In genomic region chr6:33391278-33392167, GRCh38 we compare ENCODE assay signal across 1 cellular context.
TF ChIP-seq lines count a peak whose summit lies in the region.

A gene with protein sequence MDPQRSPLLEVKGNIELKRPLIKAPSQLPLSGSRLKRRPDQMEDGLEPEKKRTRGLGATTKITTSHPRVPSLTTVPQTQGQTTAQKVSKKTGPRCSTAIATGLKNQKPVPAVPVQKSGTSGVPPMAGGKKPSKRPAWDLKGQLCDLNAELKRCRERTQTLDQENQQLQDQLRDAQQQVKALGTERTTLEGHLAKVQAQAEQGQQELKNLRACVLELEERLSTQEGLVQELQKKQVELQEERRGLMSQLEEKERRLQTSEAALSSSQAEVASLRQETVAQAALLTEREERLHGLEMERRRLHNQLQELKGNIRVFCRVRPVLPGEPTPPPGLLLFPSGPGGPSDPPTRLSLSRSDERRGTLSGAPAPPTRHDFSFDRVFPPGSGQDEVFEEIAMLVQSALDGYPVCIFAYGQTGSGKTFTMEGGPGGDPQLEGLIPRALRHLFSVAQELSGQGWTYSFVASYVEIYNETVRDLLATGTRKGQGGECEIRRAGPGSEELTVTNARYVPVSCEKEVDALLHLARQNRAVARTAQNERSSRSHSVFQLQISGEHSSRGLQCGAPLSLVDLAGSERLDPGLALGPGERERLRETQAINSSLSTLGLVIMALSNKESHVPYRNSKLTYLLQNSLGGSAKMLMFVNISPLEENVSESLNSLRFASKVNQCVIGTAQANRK (plus strand): TSS chr6:33391823. CDS start chr6:33391986, 163 bp downstream.

TF ChIP-seq in HepG2, 621 proteins besides CTCF, POLR2A, EP300 and RAD21 (continued from another document and continues in another):
- TF ChIP-seq, protein P1, sequence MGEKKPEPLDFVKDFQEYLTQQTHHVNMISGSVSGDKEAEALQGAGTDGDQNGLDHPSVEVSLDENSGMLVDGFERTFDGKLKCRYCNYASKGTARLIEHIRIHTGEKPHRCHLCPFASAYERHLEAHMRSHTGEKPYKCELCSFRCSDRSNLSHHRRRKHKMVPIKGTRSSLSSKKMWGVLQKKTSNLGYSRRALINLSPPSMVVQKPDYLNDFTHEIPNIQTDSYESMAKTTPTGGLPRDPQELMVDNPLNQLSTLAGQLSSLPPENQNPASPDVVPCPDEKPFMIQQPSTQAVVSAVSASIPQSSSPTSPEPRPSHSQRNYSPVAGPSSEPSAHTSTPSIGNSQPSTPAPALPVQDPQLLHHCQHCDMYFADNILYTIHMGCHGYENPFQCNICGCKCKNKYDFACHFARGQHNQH (CRISPR knock-in tag; IDR thresholded peaks at IDR 0.05) = peak; percentile 96
- TF ChIP-seq ZNF607 (CRISPR knock-in tag; IDR thresholded peaks at IDR 0.05; ENCODE audit: borderline replicate concordance) = peak; percentile 28
- TF ChIP-seq ZNF605 (CRISPR knock-in tag; IDR thresholded peaks at IDR 0.05) = peak; percentile 98
- peak; percentile 85; the same call in 1 of the 2 replicates for TF ChIP-seq AHR (CRISPR knock-in tag; IDR thresholded peaks at IDR 0.05)
- TF ChIP-seq STAT6 (CRISPR knock-in tag; IDR thresholded peaks at IDR 0.05; ENCODE audit: borderline replicate concordance) = peak; percentile 98
- peak; percentile 96; the same call in 1 of the 2 replicates for TF ChIP-seq FOXC1 (CRISPR knock-in tag; IDR thresholded peaks at IDR 0.05; ENCODE audit: borderline replicate concordance)
- peak; percentile 72; the same call in 1 of the 2 replicates for TF ChIP-seq ZNF232 (CRISPR knock-in tag; IDR thresholded peaks at IDR 0.05; ENCODE audit: borderline replicate concordance)
- peak; percentile 94; the same call in 1 of the 2 replicates for TF ChIP-seq SAFB2 (CRISPR knock-in tag; IDR thresholded peaks at IDR 0.05; ENCODE audit: borderline replicate concordance, low read depth)
- peak; percentile 96; the same call in 1 of the 2 replicates for TF ChIP-seq ZFP36L1 (CRISPR knock-in tag; IDR thresholded peaks at IDR 0.05)
- no peak; the same call in 1 of the 2 replicates for TF ChIP-seq ZBTB34 (CRISPR knock-in tag; IDR thresholded peaks at IDR 0.05)
- TF ChIP-seq, protein P2, sequence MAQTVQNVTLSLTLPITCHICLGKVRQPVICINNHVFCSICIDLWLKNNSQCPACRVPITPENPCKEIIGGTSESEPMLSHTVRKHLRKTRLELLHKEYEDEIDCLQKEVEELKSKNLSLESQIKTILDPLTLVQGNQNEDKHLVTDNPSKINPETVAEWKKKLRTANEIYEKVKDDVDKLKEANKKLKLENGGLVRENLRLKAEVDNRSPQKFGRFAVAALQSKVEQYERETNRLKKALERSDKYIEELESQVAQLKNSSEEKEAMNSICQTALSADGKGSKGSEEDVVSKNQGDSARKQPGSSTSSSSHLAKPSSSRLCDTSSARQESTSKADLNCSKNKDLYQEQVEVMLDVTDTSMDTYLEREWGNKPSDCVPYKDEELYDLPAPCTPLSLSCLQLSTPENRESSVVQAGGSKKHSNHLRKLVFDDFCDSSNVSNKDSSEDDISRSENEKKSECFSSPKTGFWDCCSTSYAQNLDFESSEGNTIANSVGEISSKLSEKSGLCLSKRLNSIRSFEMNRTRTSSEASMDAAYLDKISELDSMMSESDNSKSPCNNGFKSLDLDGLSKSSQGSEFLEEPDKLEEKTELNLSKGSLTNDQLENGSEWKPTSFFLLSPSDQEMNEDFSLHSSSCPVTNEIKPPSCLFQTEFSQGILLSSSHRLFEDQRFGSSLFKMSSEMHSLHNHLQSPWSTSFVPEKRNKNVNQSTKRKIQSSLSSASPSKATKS (CRISPR knock-in tag; IDR thresholded peaks at IDR 0.05) = peak; percentile 56; the same call in 1 of the 2 replicates
- TF ChIP-seq ETV5 (CRISPR knock-in tag; IDR thresholded peaks at IDR 0.05; ENCODE audit: borderline replicate concordance) = peak; percentile 92
- TF ChIP-seq ZFX (CRISPR knock-in tag; IDR thresholded peaks at IDR 0.05; ENCODE audit: low read depth) = peak; percentile 92
- TF ChIP-seq NFATC3 (CRISPR knock-in tag; IDR thresholded peaks at IDR 0.05) = peak; percentile 82; the same call in 1 of the 2 replicates
- TF ChIP-seq GATA4 (IDR thresholded peaks at IDR 0.05; ENCODE audit: borderline replicate concordance, low read depth) = 0 out of 2 replicates have a peak, but pooled peaks have one; percentile 32
- TF ChIP-seq ZNF18 (CRISPR knock-in tag; IDR thresholded peaks at IDR 0.05; ENCODE audit: insufficient replicate concordance) = peak; percentile 74
- TF ChIP-seq KLF12 (CRISPR knock-in tag; IDR thresholded peaks at IDR 0.05; ENCODE audit: borderline replicate concordance) = peak; percentile 77; the same call in 1 of the 2 replicates
- 0 out of 2 replicates have a peak, but pooled peaks have one; percentile 77 for TF ChIP-seq ZNF510 (CRISPR knock-in tag; IDR thresholded peaks at IDR 0.05; ENCODE audit: low read depth)
- TF ChIP-seq KDM1A (CRISPR knock-in tag; IDR thresholded peaks at IDR 0.05) = no peak
- TF ChIP-seq ZNF331 (CRISPR knock-in tag; IDR thresholded peaks at IDR 0.05) = peak; percentile 89
- peak; percentile 76 for TF ChIP-seq ZNF616 (CRISPR knock-in tag; IDR thresholded peaks at IDR 0.05; ENCODE audit: low read depth)
- TF ChIP-seq, protein P3, sequence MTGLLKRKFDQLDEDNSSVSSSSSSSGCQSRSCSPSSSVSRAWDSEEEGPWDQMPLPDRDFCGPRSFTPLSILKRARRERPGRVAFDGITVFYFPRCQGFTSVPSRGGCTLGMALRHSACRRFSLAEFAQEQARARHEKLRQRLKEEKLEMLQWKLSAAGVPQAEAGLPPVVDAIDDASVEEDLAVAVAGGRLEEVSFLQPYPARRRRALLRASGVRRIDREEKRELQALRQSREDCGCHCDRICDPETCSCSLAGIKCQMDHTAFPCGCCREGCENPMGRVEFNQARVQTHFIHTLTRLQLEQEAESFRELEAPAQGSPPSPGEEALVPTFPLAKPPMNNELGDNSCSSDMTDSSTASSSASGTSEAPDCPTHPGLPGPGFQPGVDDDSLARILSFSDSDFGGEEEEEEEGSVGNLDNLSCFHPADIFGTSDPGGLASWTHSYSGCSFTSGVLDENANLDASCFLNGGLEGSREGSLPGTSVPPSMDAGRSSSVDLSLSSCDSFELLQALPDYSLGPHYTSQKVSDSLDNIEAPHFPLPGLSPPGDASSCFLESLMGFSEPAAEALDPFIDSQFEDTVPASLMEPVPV (CRISPR knock-in tag; IDR thresholded peaks at IDR 0.05) = peak; percentile 99
- TF ChIP-seq ZFP90 (CRISPR knock-in tag; IDR thresholded peaks at IDR 0.05; ENCODE audit: borderline replicate concordance) = peak; percentile 82; the same call in 1 of the 2 replicates
- TF ChIP-seq TFE3 (CRISPR knock-in tag; IDR thresholded peaks at IDR 0.05) = peak; percentile 59
- peak; percentile 98 for TF ChIP-seq CREM (IDR thresholded peaks at IDR 0.05)
- TF ChIP-seq CREM (CRISPR knock-in tag; IDR thresholded peaks at IDR 0.05) = peak; percentile 63; the same call in 1 of the 2 replicates
- no peak; the same call in 1 of the 2 replicates for TF ChIP-seq ZNF44 (CRISPR knock-in tag; IDR thresholded peaks at IDR 0.05)
- peak; percentile 90 for TF ChIP-seq POGZ (CRISPR knock-in tag; IDR thresholded peaks at IDR 0.05)
- peak; percentile 62; the same call in 1 of the 2 replicates for TF ChIP-seq ETV6 (CRISPR knock-in tag; conservative IDR thresholded peaks at IDR 0.05)
- 0 out of 2 replicates have a peak, but pooled peaks have one; percentile 47 for TF ChIP-seq ZNF337 (CRISPR knock-in tag; IDR thresholded peaks at IDR 0.05; ENCODE audit: borderline replicate concordance, low read depth)
- peak; percentile 99 for TF ChIP-seq ATF7-NPFF (CRISPR knock-in tag; IDR thresholded peaks at IDR 0.05; ENCODE audit: low read depth)
- TF ChIP-seq MLX (CRISPR knock-in tag; IDR thresholded peaks at IDR 0.05) = peak; percentile 73
- peak; percentile 83; the same call in 1 of the 2 replicates for TF ChIP-seq ZNF513 (CRISPR knock-in tag; conservative IDR thresholded peaks at IDR 0.05)
- TF ChIP-seq THAP9 (CRISPR knock-in tag; IDR thresholded peaks at IDR 0.05; ENCODE audit: borderline replicate concordance) = peak; percentile 87
- TF ChIP-seq SRSF4 (IDR thresholded peaks at IDR 0.05; ENCODE audit: low read depth, low read length, poor library complexity, severe bottlenecking) = no peak
- peak; percentile 66; the same call in 1 of the 2 replicates for TF ChIP-seq RXRB (CRISPR knock-in tag; IDR thresholded peaks at IDR 0.05; ENCODE audit: borderline replicate concordance)
- peak; percentile 94; the same call in 1 of the 2 replicates for TF ChIP-seq ZNF224 (CRISPR knock-in tag; IDR thresholded peaks at IDR 0.05)
